18 cellular contexts compared by ENCODE assay signal in the genomic region with DNA sequence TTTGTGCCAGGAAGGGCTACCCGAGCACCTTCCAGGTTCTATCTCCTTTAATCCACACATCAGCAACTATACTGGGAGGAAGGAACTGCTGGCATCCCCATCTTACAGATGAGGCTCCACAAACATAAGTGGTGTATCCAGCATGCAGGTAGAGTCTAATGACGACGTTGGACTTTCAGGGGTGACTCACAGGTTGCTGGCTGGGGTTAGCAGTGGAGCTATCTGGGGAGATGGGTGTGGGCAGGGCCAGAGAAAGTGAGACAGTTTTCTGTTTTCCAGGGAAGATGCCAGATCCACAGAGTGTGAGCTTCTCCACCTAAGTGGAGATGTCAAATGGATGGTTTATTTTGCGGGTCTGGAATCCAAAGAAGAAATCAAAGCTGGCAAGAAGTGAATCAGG. TPM values are rescaled to one million over a fixed set of nuclear protein-coding genes. Genes with fewer than 3 reads are reported as not detected.
A peak's percentile ranks its signal among the peaks of the same experiment; 100 is the strongest.
DNase-seq lines count a peak whose midpoint lies in the region; ATAC-seq and TF ChIP-seq lines count a peak whose summit lies in the region.
"Had no signal": no experiment of that assay in that cellular context is flagged by ENCODE, and none has a peak within 500 bp of the region (broad histone marks: within the 10 kb centered on the region; RNA-seq: fewer than 3 reads in every experiment).

No MANE protein-coding gene starts in this region.

- BruUV-seq in mammary epithelial cell (replicated peaks; lab: Mats Ljungman, UMichigan) (no TSS peak), MCF 10A (replicated peaks; lab: Mats Ljungman, UMichigan) (no TSS peak)

- no peaks in the 10 kb centered on the region for H3K9me2 ChIP-seq in hepatocyte (replicated peaks; ENCODE audit: insufficient read depth)

- DNase-seq in mammary epithelial cell (peak; percentile 30), MCF 10A (ENCODE audit: unreplicated experiment) (no peak), RWPE1 (ENCODE audit: low spot score) (peak; percentile 38), omental fat pad (ENCODE audit: low spot score) (no peak), hepatocyte (ENCODE audit: low spot score) (no peak)
- DNase-seq in effector CD8-positive, alpha-beta T cell (lab: John Stamatoyannopoulos, UW) = no peak
- no peak for DNase-seq in activated T-cell treated with anti-CD3 and anti-CD28 coated beads, Interleukin-2, amount 50 U/mL, for 24 hours
- DNase-seq: AML-193, Caco-2, DND-41, IMR-90 had no signal

- peaks cover 53% of the 10 kb centered on the region for H3K27me3 Mint-ChIP-seq in MCF 10A (ENCODE audit: insufficient read depth, unreplicated experiment)
- peaks cover 78% of the 10 kb centered on the region for H3K27me3 Mint-ChIP-seq in activated T-cell treated with anti-CD3 and anti-CD28 coated beads, Interleukin-2, amount 50 U/mL, for 24 hours

- no peaks in the 10 kb centered on the region for H3K36me3 Mint-ChIP-seq in MCF 10A (ENCODE audit: insufficient read depth, unreplicated experiment)
- no peaks in the 10 kb centered on the region for H3K36me3 Mint-ChIP-seq in activated T-cell treated with anti-CD3 and anti-CD28 coated beads, Interleukin-2, amount 50 U/mL, for 24 hours (ENCODE audit: low read depth)

- H3K4me2 ChIP-seq in mammary epithelial cell (ENCODE audit: insufficient read depth, low read depth, low read length) (no peak overlapping the region), hepatocyte (no peak overlapping the region)
- H3K4me2 ChIP-seq: BLaER1 had no signal

- H3K79me2 ChIP-seq in mammary epithelial cell (ENCODE audit: insufficient read depth, low read length) (no peaks in the 10 kb centered on the region), hepatocyte (no peaks in the 10 kb centered on the region)

- H3K9me3 Mint-ChIP-seq in MCF 10A (ENCODE audit: unreplicated experiment) = no peaks in the 10 kb centered on the region
- H3K9me3 Mint-ChIP-seq in activated T-cell treated with anti-CD3 and anti-CD28 coated beads, Interleukin-2, amount 50 U/mL, for 24 hours = peaks cover 4% of the 10 kb centered on the region

- no peak overlapping the region for H3K4me3 Mint-ChIP-seq in MCF 10A (ENCODE audit: unreplicated experiment)
- H3K4me3 Mint-ChIP-seq in activated T-cell treated with anti-CD3 and anti-CD28 coated beads, Interleukin-2, amount 50 U/mL, for 24 hours = no peak overlapping the region
- H3K4me3 Mint-ChIP-seq: CD8-positive, alpha-beta memory T cell had no signal

- in situ Hi-C loops in mammary epithelial cell (cut with MboI; ENCODE audit: low sequenced_read_pairs in 2 of 2) = no loop called here

- no peaks in the 10 kb centered on the region for H3K36me3 ChIP-seq in mammary epithelial cell (ENCODE audit: insufficient read depth, low read length)
- no peaks in the 10 kb centered on the region for H3K36me3 ChIP-seq in hepatocyte (replicated peaks; ENCODE audit: insufficient read depth, low read depth)
- H3K36me3 ChIP-seq: BLaER1 had no signal

- H3K27ac ChIP-seq in mammary epithelial cell (ENCODE audit: insufficient read depth, low read depth, low read length) (no peak overlapping the region), RWPE1 (no peak overlapping the region), cingulate gyrus (ENCODE audit: low read depth, low read length) (peak overlapping the region; percentile 29), hepatocyte (no peak overlapping the region)
- H3K27ac ChIP-seq: 22Rv1, BLaER1, HL-60 had no signal

- H2AFZ ChIP-seq in mammary epithelial cell (ENCODE audit: low read depth, low read length) (no peak overlapping the region), hepatocyte (no peak overlapping the region)

- POLR2A ChIA-PET in MCF 10A (lab: Yijun Ruan, JAX) (no interaction called here), RWPE1 (lab: Yijun Ruan, JAX; ENCODE audit: low non-redundant PET) (no interaction called here)

- no peak overlapping the region for H3K9ac ChIP-seq in mammary epithelial cell (ENCODE audit: insufficient read depth, low read length)
- H3K9ac ChIP-seq: BLaER1 had no signal

- peak; percentile 51 for ATAC-seq in omental fat pad (ENCODE audit: low FRiP score)
- ATAC-seq: HCT116 had no signal

- H3K4me1 ChIP-seq in mammary epithelial cell (ENCODE audit: insufficient read depth, low read length) (no peaks in the 10 kb centered on the region), hepatocyte (ENCODE audit: insufficient read depth) (no peaks in the 10 kb centered on the region)
- H3K4me1 ChIP-seq: BLaER1, Caco-2 had no signal

- H4K20me1 ChIP-seq in mammary epithelial cell (ENCODE audit: insufficient read depth, low read length) (no peaks in the 10 kb centered on the region), hepatocyte (ENCODE audit: insufficient read depth, poor library complexity, severe bottlenecking) (no peaks in the 10 kb centered on the region)
- H4K20me1 ChIP-seq: BLaER1 had no signal

- H3K27me3 ChIP-seq in mammary epithelial cell (ENCODE audit: insufficient read depth, low read length) (peaks cover 12% of the 10 kb centered on the region), hepatocyte (peaks cover 27% of the 10 kb centered on the region)
- H3K27me3 ChIP-seq: BLaER1 had no signal

- dilution Hi-C loops in mammary epithelial cell (cut with HindIII; ENCODE audit: low sequenced_read_pairs) = no loop called here

- H3K4me3 ChIP-seq in mammary epithelial cell (replicated peaks in 1 of 3; ENCODE audit: insufficient read depth in 1 of 3, low read depth in 2 of 3, low read length in 3 of 3) (no peak overlapping the region), hepatocyte (no peak overlapping the region)
- H3K4me3 ChIP-seq: BLaER1 had no signal

- intact Hi-C loops in mammary epithelial cell (cut with micrococcal nuclease) (no loop called here), MCF 10A (cut with micrococcal nuclease) (no loop called here)

- H3K9me3 ChIP-seq in mammary epithelial cell (replicated peaks; ENCODE audit: insufficient read depth, low read length) = no peaks in the 10 kb centered on the region
- H3K9me3 ChIP-seq in hepatocyte (ENCODE audit: low read depth) = no peaks in the 10 kb centered on the region
- H3K9me3 ChIP-seq: Caco-2 had no signal

- TF ChIP-seq CTCF in mammary epithelial cell (conservative IDR thresholded peaks at IDR 0.05 in 1 of 2, IDR thresholded peaks at IDR 0.05 in 1 of 2; ENCODE audit: extremely low read depth in 1 of 2, insufficient read depth in 1 of 2, low read depth in 1 of 2, low read length in 2 of 2) = no peak
- TF ChIP-seq CTCF in MCF 10A (IDR thresholded peaks at IDR 0.05; ENCODE audit: unreplicated experiment) = no peak
- TF ChIP-seq CTCF in RWPE1 (conservative IDR thresholded peaks at IDR 0.05; ENCODE audit: low read depth) = no peak
- TF ChIP-seq CTCF in omental fat pad (IDR thresholded peaks at IDR 0.05) = no peak
- TF ChIP-seq CTCF in hepatocyte (IDR thresholded peaks at IDR 0.05; ENCODE audit: poor library complexity) = no peak

- H3K4me1 Mint-ChIP-seq in MCF 10A (ENCODE audit: insufficient read depth, unreplicated experiment) = peaks cover 9% of the 10 kb centered on the region
- H3K4me1 Mint-ChIP-seq in activated T-cell treated with anti-CD3 and anti-CD28 coated beads, Interleukin-2, amount 50 U/mL, for 24 hours (ENCODE audit: low read depth) = no peaks in the 10 kb centered on the region
- H3K4me1 Mint-ChIP-seq: CD8-positive, alpha-beta memory T cell had no signal

- no peak overlapping the region for H3K27ac Mint-ChIP-seq in MCF 10A (ENCODE audit: low read depth, unreplicated experiment)
- H3K27ac Mint-ChIP-seq in activated T-cell treated with anti-CD3 and anti-CD28 coated beads, Interleukin-2, amount 50 U/mL, for 24 hours = no peak overlapping the region
- H3K27ac Mint-ChIP-seq: CD8-positive, alpha-beta memory T cell had no signal

- WGBS in mammary epithelial cell (ENCODE audit: low coverage, missing lambda C conversion rate) = 67% methylated on average over 4 of the region's 4 CpGs
- WGBS in hepatocyte (ENCODE audit: low lambda C conversion rate, missing lambda C conversion rate) = 69% methylated on average over 4 of the region's 4 CpGs

- CTCF ChIA-PET in mammary epithelial cell (lab: Charles Lee; ENCODE audit: low non-redundant PET) = interaction anchor here (0.6 kb wide), 1 partner anchor 148 kb away, joined by 3 read pairs; no protein-coding TSS in a partner anchor
- CTCF ChIA-PET in MCF 10A (lab: Yijun Ruan, JAX) = no interaction called here
- CTCF ChIA-PET in RWPE1 (lab: Yijun Ruan, JAX) = interaction anchor here (0.7 kb wide), 1 partner anchor 263 kb away, joined by 3 read pairs; no protein-coding TSS in a partner anchor

RNA-seq across cellular contexts. Expression of a gene that starts 31.8 kb away (rescaled TPM):
- total RNA-seq in mammary epithelial cell = not detected
- polyA plus RNA-seq in mammary epithelial cell = not detected
- polyA minus RNA-seq in mammary epithelial cell = not detected
- total RNA-seq in MCF 10A (2022) = not detected in 2 replicates
- under 1 TPM; 0.24 to 0.46 (median 0.31) TPM for total RNA-seq in omental fat pad
- total RNA-seq in hepatocyte = not detected in 2 replicates
- 0.15 TPM in 1 of 2 replicates, not detected in the other for polyA plus RNA-seq in hepatocyte
- total RNA-seq: A673; CD8-positive, alpha-beta memory T cell; IMR-90 had no signal
- polyA plus RNA-seq: CD8-positive, alpha-beta memory T cell; IMR-90 had no signal

Comparison
In these comparisons a context has a peak if more than half of its experiments do, and no peak if none do; other contexts are left out.
1. DNase-seq: peak in mammary epithelial cell (single experiment) and RWPE1 (single experiment); none in MCF 10A (single experiment), omental fat pad (single experiment), effector CD8-positive, alpha-beta T cell (single experiment), activated T-cell treated with anti-CD3 and anti-CD28 coated beads, Interleukin-2, amount 50 U/mL, for 24 hours (single experiment) and hepatocyte (single experiment).